23 cellular contexts compared by ENCODE assay signal in the genomic region with DNA sequence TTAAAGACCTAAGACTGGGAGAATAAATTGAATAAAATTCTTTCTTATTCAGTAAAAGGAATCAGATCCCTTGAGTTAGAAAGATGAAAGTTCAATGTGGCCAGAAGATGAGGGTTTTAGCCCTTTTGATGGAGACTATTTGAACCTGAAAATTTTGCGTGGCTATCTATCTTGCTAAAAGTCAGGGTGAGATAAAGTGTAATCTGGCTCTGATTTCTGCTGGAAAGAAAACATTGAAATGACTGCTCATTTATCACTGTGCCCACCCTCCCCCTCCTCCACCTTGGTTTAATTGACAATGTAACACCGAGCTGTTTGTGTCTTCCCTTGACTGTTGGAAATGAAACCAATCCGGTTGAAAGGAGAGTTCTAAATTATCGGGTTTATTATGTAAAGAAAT. TPM values are rescaled to one million over a fixed set of nuclear protein-coding genes. Genes with fewer than 3 reads are reported as not detected.
"Had no signal": no experiment of that assay in that cellular context is flagged by ENCODE, and none has a peak within 500 bp of the region (broad histone marks: within the 10 kb centered on the region; RNA-seq: fewer than 3 reads in every experiment).

No MANE protein-coding gene starts in this region.

- H3K4me3 ChIP-seq: breast epithelium, hepatocyte, vagina had no signal

- H3K36me3 Mint-ChIP-seq: activated naive CD4-positive, alpha-beta T cell treated with anti-CD3 and anti-CD28 coated beads, Interleukin-2, amount 50 U/mL, for 24 hours; memory B cell had no signal

- H3K27ac ChIP-seq: breast epithelium, hepatocyte, testis, vagina had no signal

- DNase-seq: activated gamma-delta T cell treated with Interleukin-2 at 50 U/mL for 16 hours; activated T-cell treated with anti-CD3 and anti-CD28 coated beads, Interleukin-2, amount 50 U/mL, for 1 hour; effector memory CD8-positive, alpha-beta T cell; foreskin melanocyte; occipital lobe; stimulated activated CD4-positive, alpha-beta T cell treated with anti-CD3 and anti-CD28 coated beads, Interleukin-2, amount 100 ng/mL, for 48 hours; stimulated activated CD8-positive, alpha-beta memory T cell treated with anti-CD3 and anti-CD28 coated beads, Interleukin-4, amount 100 ng/mL, for 48 hours; stimulated activated naive B cell treated with anti-CD40 and anti-IgM and Interleukin-4, amounts not matched to agents 10 μg/mL and 1 μg/mL and 100 μg/mL, for 72 hours; T-helper 9 cell; testis; trophoblast cell had no signal

- ATAC-seq: effector memory CD8-positive, alpha-beta T cell; esophagus mucosa; stimulated activated naive B cell treated with anti-CD40 and anti-IgM and Interleukin-4, amounts not matched to agents 10 μg/mL and 1 μg/mL and 100 μg/mL, for 72 hours had no signal

- H3K9me3 ChIP-seq: testis, vagina had no signal

- H3K27ac Mint-ChIP-seq: activated naive CD4-positive, alpha-beta T cell treated with anti-CD3 and anti-CD28 coated beads, Interleukin-2, amount 50 U/mL, for 24 hours; effector memory CD8-positive, alpha-beta T cell; memory B cell; stimulated activated naive B cell treated with anti-CD40 and anti-IgM and Interleukin-4, amounts not matched to agents 10 μg/mL and 1 μg/mL and 100 μg/mL, for 72 hours had no signal

- H3K4me3 Mint-ChIP-seq: activated naive CD4-positive, alpha-beta T cell treated with anti-CD3 and anti-CD28 coated beads, Interleukin-2, amount 50 U/mL, for 24 hours; central memory CD8-positive, alpha-beta T cell; effector memory CD8-positive, alpha-beta T cell; memory B cell; stimulated activated naive B cell treated with anti-CD40 and anti-IgM and Interleukin-4, amounts not matched to agents 10 μg/mL and 1 μg/mL and 100 μg/mL, for 72 hours had no signal

- H3K4me1 ChIP-seq: breast epithelium, testis, vagina had no signal

- H3K4me1 Mint-ChIP-seq: activated naive CD4-positive, alpha-beta T cell treated with anti-CD3 and anti-CD28 coated beads, Interleukin-2, amount 50 U/mL, for 24 hours had no signal

- H3K36me3 ChIP-seq: breast epithelium, vagina had no signal

- FAIRE-seq: astrocyte, endothelial cell of umbilical vein, islet of Langerhans had no signal

- H3K27me3 ChIP-seq: testis, vagina had no signal

RNA-seq across cellular contexts. Expression of a gene that starts 32.9 kb away (rescaled TPM):
- total RNA-seq: dermis microvascular lymphatic vessel endothelial cell, endothelial cell of umbilical vein, occipital lobe had no signal
- polyA plus RNA-seq: endothelial cell of umbilical vein, neural cell had no signal
